8 cellular contexts compared by ENCODE assay signal in genomic region chr7:42945821-42946615, GRCh38. TPM values are rescaled to one million over a fixed set of nuclear protein-coding genes. Genes with fewer than 3 reads are reported as not detected.
DNase-seq lines count a peak whose midpoint lies in the region; ATAC-seq and TF ChIP-seq lines count a peak whose summit lies in the region.

No MANE protein-coding gene starts in this region.

- ATAC-seq in GM19455 (IDR thresholded peaks at IDR 0.05; ENCODE audit: unreplicated experiment) = peak; percentile 69
- ATAC-seq in HG03354 (IDR thresholded peaks at IDR 0.05; ENCODE audit: poor library complexity, severe bottlenecking, unreplicated experiment) = peak; percentile 58
- ATAC-seq in gastroesophageal sphincter = no peak

- H3K4me3 ChIP-seq in gastroesophageal sphincter (peak overlapping the region in 1 of 2 donors; percentile 3), left ventricle myocardium inferior (no peak overlapping the region)

- H3K27ac ChIP-seq in RWPE1 = no peak overlapping the region
- no peak overlapping the region for H3K27ac ChIP-seq in gastroesophageal sphincter
- no peak overlapping the region for H3K27ac ChIP-seq in left ventricle myocardium inferior (replicated peaks)

- no peaks in the 10 kb centered on the region for H3K27me3 Mint-ChIP-seq in dendritic cell treated with granulocyte-macrophage colony-stimulating factor and Interleukin-4, amounts not matched to agents 40 ng/mL and 50 ng/mL, for 4 days

- no peaks in the 10 kb centered on the region for H3K9me3 ChIP-seq in gastroesophageal sphincter
- H3K9me3 ChIP-seq in left ventricle myocardium inferior (replicated peaks) = no peaks in the 10 kb centered on the region

- H3K4me1 ChIP-seq in gastroesophageal sphincter = no peaks in the 10 kb centered on the region
- no peaks in the 10 kb centered on the region for H3K4me1 ChIP-seq in left ventricle myocardium inferior

- WGBS in gastroesophageal sphincter (ENCODE audit: low coverage in 1 of 2), 2 donors = 38 to 42% methylated on average over 3 of the region's 4 CpGs

- H3K36me3 Mint-ChIP-seq in dendritic cell treated with granulocyte-macrophage colony-stimulating factor and Interleukin-4, amounts not matched to agents 40 ng/mL and 50 ng/mL, for 4 days (ENCODE audit: low read depth) = no peaks in the 10 kb centered on the region

- H3K27ac Mint-ChIP-seq in dendritic cell treated with granulocyte-macrophage colony-stimulating factor and Interleukin-4, amounts not matched to agents 40 ng/mL and 50 ng/mL, for 4 days = no peak overlapping the region

- no peak for TF ChIP-seq POLR2A in gastroesophageal sphincter (IDR thresholded peaks at IDR 0.05)

- H3K4me3 Mint-ChIP-seq in dendritic cell treated with granulocyte-macrophage colony-stimulating factor and Interleukin-4, amounts not matched to agents 40 ng/mL and 50 ng/mL, for 4 days = peak overlapping the region; percentile 46

- DNase-seq in ELF-1 (ENCODE audit: low read depth, low spot score) = peak; percentile 15
- DNase-seq in RWPE1 (ENCODE audit: low spot score) = no peak
- no peak for DNase-seq in left ventricle myocardium inferior
- DNase-seq in DMS53 (lab: John Stamatoyannopoulos, UW) = no peak

- H3K27me3 ChIP-seq in gastroesophageal sphincter (no peaks in the 10 kb centered on the region), left ventricle myocardium inferior (ENCODE audit: low read depth) (no peaks in the 10 kb centered on the region)

- intact Hi-C loops in dendritic cell treated with granulocyte-macrophage colony-stimulating factor and Interleukin-4, amounts not matched to agents 40 ng/mL and 50 ng/mL, for 4 days (cut with micrococcal nuclease) = loop anchor here (10.0 kb wide), 1 partner anchor 759 kb away; no protein-coding TSS in a partner anchor
- intact Hi-C loops in left ventricle myocardium inferior (cut with micrococcal nuclease) = loop anchor here (10.0 kb wide), 1 partner anchor 319 kb away; no protein-coding TSS in a partner anchor

- H3K9me3 Mint-ChIP-seq in dendritic cell treated with granulocyte-macrophage colony-stimulating factor and Interleukin-4, amounts not matched to agents 40 ng/mL and 50 ng/mL, for 4 days = no peaks in the 10 kb centered on the region

- no peak for TF ChIP-seq CTCF in RWPE1 (conservative IDR thresholded peaks at IDR 0.05; ENCODE audit: low read depth)
- no peak for TF ChIP-seq CTCF in gastroesophageal sphincter (IDR thresholded peaks at IDR 0.05)
- TF ChIP-seq CTCF in left ventricle myocardium inferior (IDR thresholded peaks at IDR 0.05; ENCODE audit: borderline replicate concordance) = no peak

- TF ChIP-seq EP300 in gastroesophageal sphincter (IDR thresholded peaks at IDR 0.05) = no peak

- POLR2A ChIA-PET in RWPE1 (lab: Yijun Ruan, JAX; ENCODE audit: low non-redundant PET) = no interaction called here

- H3K36me3 ChIP-seq in gastroesophageal sphincter (no peaks in the 10 kb centered on the region), left ventricle myocardium inferior (no peaks in the 10 kb centered on the region)

- peaks cover 7% of the 10 kb centered on the region for H3K4me1 Mint-ChIP-seq in dendritic cell treated with granulocyte-macrophage colony-stimulating factor and Interleukin-4, amounts not matched to agents 40 ng/mL and 50 ng/mL, for 4 days (ENCODE audit: low read depth)

- CTCF ChIA-PET in RWPE1 (lab: Yijun Ruan, JAX) = interaction anchor here (0.8 kb wide), 1 partner anchor 494 kb away, joined by 3 read pairs; no protein-coding TSS in a partner anchor

RNA-seq across cellular contexts. Expression of gene MRPL32, which starts 13.8 kb away (rescaled TPM):
- total RNA-seq in gastroesophageal sphincter = 10 to 100 TPM; 45.6 to 68.7 (median 53.8) TPM
- total RNA-seq in left ventricle myocardium inferior = 65.5 TPM

RNA-seq across cellular contexts. Expression of gene PSMA2, which starts 14.0 kb away (rescaled TPM):
- 100 to 1,000 TPM in 1 of 4 donors, 10 to 100 TPM in 3; 36.3 to 105 (median 73.2) TPM for total RNA-seq in gastroesophageal sphincter
- total RNA-seq in left ventricle myocardium inferior = 77.7 TPM

RNA-seq across cellular contexts. Expression of gene C7orf25, which starts 34.1 kb away (rescaled TPM):
- total RNA-seq in gastroesophageal sphincter (10 to 100 TPM; 10.5 to 15.4 (median 12.5) TPM), left ventricle myocardium inferior (4.9 TPM)
